In genomic region chr1:35939484-35939883, GRCh38 we compare ENCODE assay signal across 28 cellular contexts.
"Had no signal": no experiment of that assay in that cellular context is flagged by ENCODE, and none has a peak within 500 bp of the region (broad histone marks: within the 10 kb centered on the region; RNA-seq: fewer than 3 reads in every experiment).

No MANE protein-coding gene starts in this region.

- DNase-seq: colonic mucosa; cortex of kidney; dermis blood vessel endothelial cell; dorsolateral prefrontal cortex; effector CD4-positive, alpha-beta T cell; effector CD8-positive, alpha-beta T cell; effector memory CD4-positive, alpha-beta T cell; effector memory CD8-positive, alpha-beta T cell; endodermal cell; erythroblast; esophagus squamous epithelium; foreskin fibroblast; foreskin keratinocyte; foreskin melanocyte; gastrocnemius medialis; glutamatergic neuron; head of caudate nucleus; heart left ventricle; heart right ventricle had no signal

- H3K4me1 ChIP-seq: colonic mucosa had no signal

- FAIRE-seq: endometrium, endothelial cell of umbilical vein had no signal

- H3K4me1 Mint-ChIP-seq: endodermal cell had no signal

- ATAC-seq: effector memory CD8-positive, alpha-beta T cell; esophagus mucosa; foreskin keratinocyte; gastrocnemius medialis; gastroesophageal sphincter; heart left ventricle; heart right ventricle had no signal

- H3K4me3 Mint-ChIP-seq: dendritic cell treated with granulocyte-macrophage colony-stimulating factor and Interleukin-4, amounts not matched to agents 40 ng/mL and 50 ng/mL, for 4 days; effector memory CD8-positive, alpha-beta T cell; endodermal cell had no signal

- H3K27ac Mint-ChIP-seq: endodermal cell had no signal

- H3K9me3 Mint-ChIP-seq: dendritic cell treated with granulocyte-macrophage colony-stimulating factor and Interleukin-4, amounts not matched to agents 40 ng/mL and 50 ng/mL, for 4 days; effector memory CD8-positive, alpha-beta T cell; endodermal cell had no signal

- H3K4me2 ChIP-seq: hepatocyte had no signal

- H2AFZ ChIP-seq: hepatocyte had no signal

- H3K27me3 Mint-ChIP-seq: dendritic cell treated with granulocyte-macrophage colony-stimulating factor and Interleukin-4, amounts not matched to agents 40 ng/mL and 50 ng/mL, for 4 days; effector memory CD8-positive, alpha-beta T cell had no signal

- H3K27ac ChIP-seq: colonic mucosa, coronary artery, dorsolateral prefrontal cortex, epithelial cell of prostate, esophagus muscularis mucosa, esophagus squamous epithelium, foreskin keratinocyte, gastrocnemius medialis, gastroesophageal sphincter, heart left ventricle, heart right ventricle, hepatocyte had no signal

- H3K4me3 ChIP-seq: colonic mucosa, coronary artery, dorsolateral prefrontal cortex, esophagus muscularis mucosa, esophagus squamous epithelium, gastrocnemius medialis, gastroesophageal sphincter, heart left ventricle, heart right ventricle, hepatocyte had no signal

- H3K36me3 ChIP-seq: colonic mucosa, esophagus muscularis mucosa, esophagus squamous epithelium, gastrocnemius medialis, gastroesophageal sphincter, heart left ventricle had no signal

- H3K27me3 ChIP-seq: colonic mucosa, dorsolateral prefrontal cortex, esophagus muscularis mucosa, esophagus squamous epithelium, foreskin keratinocyte, gastrocnemius medialis, gastroesophageal sphincter, heart left ventricle, heart right ventricle, hepatocyte had no signal

- H3K9me3 ChIP-seq: colonic mucosa, esophagus muscularis mucosa, esophagus squamous epithelium, gastrocnemius medialis, gastroesophageal sphincter had no signal
